Comparison of ENCODE assay signal across 8 cellular contexts in the genomic region with DNA sequence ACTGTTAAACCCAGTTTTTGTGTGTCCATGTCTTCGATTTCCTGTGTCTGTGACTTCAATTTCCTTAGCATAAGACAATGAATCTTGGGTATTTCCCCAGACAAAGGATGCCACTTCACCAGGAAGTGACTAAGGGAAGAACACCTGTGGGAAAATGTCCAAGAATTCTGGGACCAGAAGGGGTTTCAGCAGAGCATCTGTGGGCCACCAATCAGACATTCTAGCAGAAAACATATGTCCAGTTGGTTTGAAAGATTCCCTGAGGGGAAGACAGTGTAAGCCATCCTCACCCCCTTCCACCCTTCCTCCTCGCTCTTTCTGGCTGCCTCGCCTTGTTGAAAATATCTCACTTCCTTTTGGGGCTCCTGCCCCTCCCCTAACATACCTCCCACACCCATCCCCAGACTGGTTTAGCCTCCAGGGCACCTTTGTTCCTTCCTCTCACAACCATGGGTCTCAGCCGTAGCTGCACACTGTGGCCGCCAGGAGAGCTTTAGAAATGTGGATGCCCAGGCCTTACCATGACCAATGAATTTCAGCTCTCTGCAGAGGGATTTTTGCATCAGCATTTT. TPM values are rescaled to one million over a fixed set of nuclear protein-coding genes. Genes with fewer than 3 reads are reported as not detected.
A peak's percentile ranks its signal among the peaks of the same experiment; 100 is the strongest.
DNase-seq lines count a peak whose midpoint lies in the region; ATAC-seq and TF ChIP-seq lines count a peak whose summit lies in the region.

No MANE protein-coding gene starts in this region.

- DNase-seq in GM06990 (ENCODE audit: extremely low read depth, insufficient read length) (peak; percentile 49), NCI-H226 (peak; percentile 28), HT-29 (ENCODE audit: low spot score) (no peak), OCI-M1 (lab: John Stamatoyannopoulos, UW) (no peak), DMS79 (lab: John Stamatoyannopoulos, UW) (no peak)
- DNase-seq in activated effector memory CD4-positive, alpha-beta T cell treated with anti-CD3 and anti-CD28 coated beads, Interleukin-2, amount 50 U/mL, for 16 hours = peak; percentile 74
- DNase-seq in stimulated activated CD4-positive, alpha-beta T cell treated with anti-CD3 and anti-CD28 coated beads, Interleukin-12 subunit alpha, Interleukin-12 subunit beta, amount 100 ng/mL, for 48 hours (ENCODE audit: low read depth in 2 of 3, low spot score in 1 of 3) = peak; percentile 15 to 44 (median 32)

- H3K36me3 ChIP-seq in GM06990 (ENCODE audit: control insufficient read depth, insufficient read depth, low read length) = peaks cover 6% of the 10 kb centered on the region

- no peak overlapping the region for H3K4me3 ChIP-seq in GM06990 (replicated peaks; ENCODE audit: low read depth, low read length)

- TF ChIP-seq CTCF in GM06990 (IDR thresholded peaks at IDR 0.05; ENCODE audit: insufficient read depth, low read length, poor library complexity, severe bottlenecking) = peak; percentile 48

- no peaks in the 10 kb centered on the region for H3K27me3 ChIP-seq in GM06990 (replicated peaks; ENCODE audit: control insufficient read depth, insufficient read depth, low read length)

- peak; percentile 66 for ATAC-seq in GM21526 (IDR thresholded peaks at IDR 0.05; ENCODE audit: low FRiP score, unreplicated experiment)

RNA-seq across cellular contexts. Expression of gene IFNAR1, which starts 25.5 kb away (rescaled TPM):
- total RNA-seq in HT-29 (2014; rRNA removed; shearing (Covaris generic)) = 1.6 and 6.8 TPM in 2 replicates

RNA-seq across cellular contexts. Expression of gene IL10RB, which starts 33.1 kb away (rescaled TPM):
- total RNA-seq in HT-29 (2014; rRNA removed; shearing (Covaris generic)) = 10.3 and 13.4 TPM in 2 replicates

Comparison
In these comparisons a context has a peak if more than half of its experiments do, and no peak if none do; other contexts are left out.
1. DNase-seq: peak in GM06990 (single experiment), NCI-H226 (single experiment), activated effector memory CD4-positive, alpha-beta T cell treated with anti-CD3 and anti-CD28 coated beads, Interleukin-2, amount 50 U/mL, for 16 hours (single experiment) and stimulated activated CD4-positive, alpha-beta T cell treated with anti-CD3 and anti-CD28 coated beads, Interleukin-12 subunit alpha, Interleukin-12 subunit beta, amount 100 ng/mL, for 48 hours (3 of 3); none in HT-29 (single experiment), OCI-M1 (single experiment) and DMS79 (single experiment).